Comparison of ENCODE assay signal across 2 cellular contexts in genomic region chr11:94661444-94661843, GRCh38.
TF ChIP-seq lines count a peak whose summit lies in the region.

No MANE protein-coding gene starts in this region.

TF ChIP-seq in GM23338, 12 proteins besides CTCF, POLR2A, EP300 and RAD21 (continued from another document):
- TF ChIP-seq REST (IDR thresholded peaks at IDR 0.05; ENCODE audit: unreplicated experiment), result no peak
- no peak for TF ChIP-seq ZNF114 (CRISPR knock-in tag; IDR thresholded peaks at IDR 0.05)
- no peak for TF ChIP-seq ZNF331 (CRISPR knock-in tag; IDR thresholded peaks at IDR 0.05; ENCODE audit: low read depth)
- no peak for TF ChIP-seq ETS1 (IDR thresholded peaks at IDR 0.05)
- TF ChIP-seq CREB1 (CRISPR knock-in tag; IDR thresholded peaks at IDR 0.05; ENCODE audit: low read depth), result no peak
- no peak for TF ChIP-seq STAT1 (IDR thresholded peaks at IDR 0.05; ENCODE audit: unreplicated experiment)
- no peak for TF ChIP-seq JUNB (IDR thresholded peaks at IDR 0.05; ENCODE audit: unreplicated experiment)
- no peak for TF ChIP-seq ZNF462 (CRISPR knock-in tag; IDR thresholded peaks at IDR 0.05)
- no peak for TF ChIP-seq POLR2AphosphoS5 (IDR thresholded peaks at IDR 0.05; ENCODE audit: low read depth)
TF ChIP-seq in GM23338: peak in this region for 0.

TF ChIP-seq in WTC11, 78 proteins besides CTCF, POLR2A, EP300 and RAD21 (continued from another document):
- TF ChIP-seq, protein P1, sequence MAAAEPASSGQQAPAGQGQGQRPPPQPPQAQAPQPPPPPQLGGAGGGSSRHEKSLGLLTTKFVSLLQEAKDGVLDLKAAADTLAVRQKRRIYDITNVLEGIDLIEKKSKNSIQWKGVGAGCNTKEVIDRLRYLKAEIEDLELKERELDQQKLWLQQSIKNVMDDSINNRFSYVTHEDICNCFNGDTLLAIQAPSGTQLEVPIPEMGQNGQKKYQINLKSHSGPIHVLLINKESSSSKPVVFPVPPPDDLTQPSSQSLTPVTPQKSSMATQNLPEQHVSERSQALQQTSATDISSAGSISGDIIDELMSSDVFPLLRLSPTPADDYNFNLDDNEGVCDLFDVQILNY (CRISPR knock-in tag; IDR thresholded peaks at IDR 0.05), result no peak
- TF ChIP-seq ZNF317 (CRISPR knock-in tag; IDR thresholded peaks at IDR 0.05; ENCODE audit: borderline replicate concordance, low read depth), result no peak
- no peak for TF ChIP-seq ATF1 (CRISPR knock-in tag; IDR thresholded peaks at IDR 0.05)
- TF ChIP-seq PRRX2 (CRISPR knock-in tag; IDR thresholded peaks at IDR 0.05), result no peak
- TF ChIP-seq, protein P2, sequence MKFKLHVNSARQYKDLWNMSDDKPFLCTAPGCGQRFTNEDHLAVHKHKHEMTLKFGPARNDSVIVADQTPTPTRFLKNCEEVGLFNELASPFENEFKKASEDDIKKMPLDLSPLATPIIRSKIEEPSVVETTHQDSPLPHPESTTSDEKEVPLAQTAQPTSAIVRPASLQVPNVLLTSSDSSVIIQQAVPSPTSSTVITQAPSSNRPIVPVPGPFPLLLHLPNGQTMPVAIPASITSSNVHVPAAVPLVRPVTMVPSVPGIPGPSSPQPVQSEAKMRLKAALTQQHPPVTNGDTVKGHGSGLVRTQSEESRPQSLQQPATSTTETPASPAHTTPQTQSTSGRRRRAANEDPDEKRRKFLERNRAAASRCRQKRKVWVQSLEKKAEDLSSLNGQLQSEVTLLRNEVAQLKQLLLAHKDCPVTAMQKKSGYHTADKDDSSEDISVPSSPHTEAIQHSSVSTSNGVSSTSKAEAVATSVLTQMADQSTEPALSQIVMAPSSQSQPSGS (CRISPR knock-in tag; IDR thresholded peaks at IDR 0.05; ENCODE audit: borderline replicate concordance, low read depth), result no peak
- no peak for TF ChIP-seq ETV6 (CRISPR knock-in tag; IDR thresholded peaks at IDR 0.05)
- no peak for TF ChIP-seq ESRRA (CRISPR knock-in tag; IDR thresholded peaks at IDR 0.05; ENCODE audit: borderline replicate concordance)
- TF ChIP-seq, protein P3, sequence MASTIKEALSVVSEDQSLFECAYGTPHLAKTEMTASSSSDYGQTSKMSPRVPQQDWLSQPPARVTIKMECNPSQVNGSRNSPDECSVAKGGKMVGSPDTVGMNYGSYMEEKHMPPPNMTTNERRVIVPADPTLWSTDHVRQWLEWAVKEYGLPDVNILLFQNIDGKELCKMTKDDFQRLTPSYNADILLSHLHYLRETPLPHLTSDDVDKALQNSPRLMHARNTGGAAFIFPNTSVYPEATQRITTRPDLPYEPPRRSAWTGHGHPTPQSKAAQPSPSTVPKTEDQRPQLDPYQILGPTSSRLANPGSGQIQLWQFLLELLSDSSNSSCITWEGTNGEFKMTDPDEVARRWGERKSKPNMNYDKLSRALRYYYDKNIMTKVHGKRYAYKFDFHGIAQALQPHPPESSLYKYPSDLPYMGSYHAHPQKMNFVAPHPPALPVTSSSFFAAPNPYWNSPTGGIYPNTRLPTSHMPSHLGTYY (CRISPR knock-in tag; IDR thresholded peaks at IDR 0.05), result no peak
- TF ChIP-seq, protein P4, sequence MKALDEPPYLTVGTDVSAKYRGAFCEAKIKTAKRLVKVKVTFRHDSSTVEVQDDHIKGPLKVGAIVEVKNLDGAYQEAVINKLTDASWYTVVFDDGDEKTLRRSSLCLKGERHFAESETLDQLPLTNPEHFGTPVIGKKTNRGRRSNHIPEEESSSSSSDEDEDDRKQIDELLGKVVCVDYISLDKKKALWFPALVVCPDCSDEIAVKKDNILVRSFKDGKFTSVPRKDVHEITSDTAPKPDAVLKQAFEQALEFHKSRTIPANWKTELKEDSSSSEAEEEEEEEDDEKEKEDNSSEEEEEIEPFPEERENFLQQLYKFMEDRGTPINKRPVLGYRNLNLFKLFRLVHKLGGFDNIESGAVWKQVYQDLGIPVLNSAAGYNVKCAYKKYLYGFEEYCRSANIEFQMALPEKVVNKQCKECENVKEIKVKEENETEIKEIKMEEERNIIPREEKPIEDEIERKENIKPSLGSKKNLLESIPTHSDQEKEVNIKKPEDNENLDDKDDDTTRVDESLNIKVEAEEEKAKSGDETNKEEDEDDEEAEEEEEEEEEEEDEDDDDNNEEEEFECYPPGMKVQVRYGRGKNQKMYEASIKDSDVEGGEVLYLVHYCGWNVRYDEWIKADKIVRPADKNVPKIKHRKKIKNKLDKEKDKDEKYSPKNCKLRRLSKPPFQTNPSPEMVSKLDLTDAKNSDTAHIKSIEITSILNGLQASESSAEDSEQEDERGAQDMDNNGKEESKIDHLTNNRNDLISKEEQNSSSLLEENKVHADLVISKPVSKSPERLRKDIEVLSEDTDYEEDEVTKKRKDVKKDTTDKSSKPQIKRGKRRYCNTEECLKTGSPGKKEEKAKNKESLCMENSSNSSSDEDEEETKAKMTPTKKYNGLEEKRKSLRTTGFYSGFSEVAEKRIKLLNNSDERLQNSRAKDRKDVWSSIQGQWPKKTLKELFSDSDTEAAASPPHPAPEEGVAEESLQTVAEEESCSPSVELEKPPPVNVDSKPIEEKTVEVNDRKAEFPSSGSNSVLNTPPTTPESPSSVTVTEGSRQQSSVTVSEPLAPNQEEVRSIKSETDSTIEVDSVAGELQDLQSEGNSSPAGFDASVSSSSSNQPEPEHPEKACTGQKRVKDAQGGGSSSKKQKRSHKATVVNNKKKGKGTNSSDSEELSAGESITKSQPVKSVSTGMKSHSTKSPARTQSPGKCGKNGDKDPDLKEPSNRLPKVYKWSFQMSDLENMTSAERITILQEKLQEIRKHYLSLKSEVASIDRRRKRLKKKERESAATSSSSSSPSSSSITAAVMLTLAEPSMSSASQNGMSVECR (CRISPR knock-in tag; IDR thresholded peaks at IDR 0.05; ENCODE audit: borderline replicate concordance), result no peak
- TF ChIP-seq, protein P5, sequence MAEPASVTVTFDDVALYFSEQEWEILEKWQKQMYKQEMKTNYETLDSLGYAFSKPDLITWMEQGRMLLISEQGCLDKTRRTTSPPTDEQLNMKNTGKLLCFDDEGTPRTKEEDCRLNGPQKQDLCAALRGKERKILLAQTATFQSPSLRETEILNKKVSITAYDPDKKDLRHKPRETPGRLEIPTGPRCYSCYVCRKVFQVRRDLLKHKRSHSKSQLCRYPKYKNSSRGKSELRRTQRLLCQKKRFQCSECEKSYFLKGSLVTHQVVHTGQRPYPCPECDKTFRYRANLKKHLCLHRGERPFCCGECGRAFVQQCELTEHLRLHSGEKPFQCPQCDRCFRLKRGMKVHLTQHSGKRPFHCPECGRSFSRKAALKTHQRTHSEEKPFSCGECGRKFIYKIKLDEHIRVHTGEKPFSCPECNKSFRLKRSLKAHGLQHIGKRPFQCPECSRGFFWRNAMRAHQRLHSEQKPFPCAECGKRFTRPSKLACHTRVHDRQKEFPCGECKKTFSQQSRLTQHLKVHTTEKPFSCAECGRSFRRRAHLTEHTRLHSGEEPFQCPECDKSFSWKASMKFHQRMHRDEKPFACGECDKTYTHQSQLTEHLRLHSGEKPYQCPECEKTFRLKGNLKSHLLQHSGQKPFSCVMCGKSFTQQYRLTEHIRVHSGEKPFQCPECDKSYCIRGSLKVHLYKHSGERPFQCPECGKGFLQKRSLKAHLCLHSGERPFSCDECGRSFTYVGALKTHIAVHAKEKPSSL (CRISPR knock-in tag; conservative IDR thresholded peaks at IDR 0.05), result no peak
